Comparison of ENCODE assay signal across 24 cellular contexts in genomic region chr6:15408008-15408407, GRCh38.
"Had no signal": no experiment of that assay in that cellular context is flagged by ENCODE, and none has a peak within 500 bp of the region (broad histone marks: within the 10 kb centered on the region; RNA-seq: fewer than 3 reads in every experiment).

No MANE protein-coding gene starts in this region.

- FAIRE-seq: frontal cortex, islet of Langerhans had no signal

- H3K27me3 ChIP-seq: dorsolateral prefrontal cortex, heart left ventricle, neural progenitor cell, ovary, right atrium auricular region, suprapubic skin, thyroid gland, upper lobe of left lung, uterus had no signal

- H3K27ac Mint-ChIP-seq: natural killer cell; neural progenitor cell; stimulated activated effector memory CD8-positive, alpha-beta T cell treated with anti-CD3 and anti-CD28 coated beads, Interleukin-12 subunit alpha, Interleukin-12 subunit beta, amount 100 ng/mL, for 72 hours had no signal

- ATAC-seq: heart left ventricle; left lobe of liver; mucosa of descending colon; natural killer cell; stimulated activated naive CD8-positive, alpha-beta T cell treated with anti-CD3 and anti-CD28 coated beads, Interleukin-15, Interleukin-2, amounts not matched to agents 100 U/mL and 50 U/mL, for 24 hours had no signal

- H3K9me3 ChIP-seq: heart left ventricle, mucosa of descending colon, ovary, right atrium auricular region, suprapubic skin, thyroid gland, upper lobe of left lung, uterus had no signal

- H3K4me3 Mint-ChIP-seq: natural killer cell; neural progenitor cell; stimulated activated effector memory CD8-positive, alpha-beta T cell treated with anti-CD3 and anti-CD28 coated beads, Interleukin-12 subunit alpha, Interleukin-12 subunit beta, amount 100 ng/mL, for 72 hours had no signal

- H3K4me3 ChIP-seq: dorsolateral prefrontal cortex, heart left ventricle, mucosa of descending colon, neural progenitor cell, ovary, right atrium auricular region, smooth muscle cell, suprapubic skin, thyroid gland, upper lobe of left lung, uterus had no signal

- H3K9ac ChIP-seq: neural progenitor cell had no signal

- H3K36me3 Mint-ChIP-seq: natural killer cell had no signal

- H2AFZ ChIP-seq: neural progenitor cell had no signal

- H3K4me2 ChIP-seq: neural progenitor cell, smooth muscle cell had no signal

- H3K27ac ChIP-seq: dorsolateral prefrontal cortex, heart left ventricle, neural progenitor cell, ovary, right atrium auricular region, suprapubic skin, thyroid gland, upper lobe of left lung, uterus had no signal

- H3K4me1 ChIP-seq: thyroid gland, uterus had no signal

- H3K9me3 Mint-ChIP-seq: natural killer cell; stimulated activated effector memory CD8-positive, alpha-beta T cell treated with anti-CD3 and anti-CD28 coated beads, Interleukin-12 subunit alpha, Interleukin-12 subunit beta, amount 100 ng/mL, for 72 hours had no signal

- DNase-seq: cortex of kidney; dorsolateral prefrontal cortex; effector CD8-positive, alpha-beta T cell; heart left ventricle; hippocampal formation; mammary epithelial cell; mucosa of descending colon; natural killer cell; nucleus accumbens; ovary; stimulated activated CD4-positive, alpha-beta T cell treated with anti-CD3 and anti-CD28 coated beads, Interleukin-4, amount 100 ng/mL, for 1 hour; stimulated activated CD8-positive, alpha-beta memory T cell treated with anti-CD3 and anti-CD28 coated beads, Interleukin-4, amount 100 ng/mL, for 48 hours; stimulated activated naive CD8-positive, alpha-beta T cell treated with anti-CD3 and anti-CD28 coated beads, Interleukin-15, Interleukin-2, amounts not matched to agents 100 U/mL and 50 U/mL, for 24 hours; thyroid gland; upper lobe of left lung; uterus had no signal

- H3K36me3 ChIP-seq: heart left ventricle, neural progenitor cell, ovary, right atrium auricular region, suprapubic skin, thyroid gland, upper lobe of left lung, uterus had no signal
